23 cellular contexts compared by ENCODE assay signal in the genomic region with DNA sequence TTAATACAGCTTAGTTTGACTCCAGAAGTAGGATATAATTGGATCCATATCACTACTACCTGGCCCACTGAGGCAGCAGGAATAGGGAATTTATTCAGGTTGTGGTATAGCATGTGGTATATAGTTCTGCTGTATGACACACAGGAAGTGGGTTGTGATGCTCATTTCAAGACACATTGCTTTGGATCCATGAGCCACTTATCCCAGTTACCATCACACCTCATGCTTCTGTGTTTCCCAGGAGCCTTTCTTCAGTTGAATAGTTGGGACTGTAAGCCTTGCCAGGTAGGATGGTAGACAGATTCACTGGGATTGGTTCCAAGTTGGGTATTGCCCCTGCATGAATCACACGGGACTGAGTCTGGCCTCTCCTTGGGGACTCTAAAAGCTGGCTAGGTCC.
"Had no signal": no experiment of that assay in that cellular context is flagged by ENCODE, and none has a peak within 500 bp of the region (broad histone marks: within the 10 kb centered on the region; RNA-seq: fewer than 3 reads in every experiment).

No MANE protein-coding gene starts in this region.

- FAIRE-seq: endometrium, pancreas had no signal

- H3K27ac Mint-ChIP-seq: activated naive CD8-positive, alpha-beta T cell treated with anti-CD3 and anti-CD28 coated beads, Interleukin-2, amount 10 ng/mL, durations not matched to agents 7 days and 5 days; dendritic cell treated with granulocyte-macrophage colony-stimulating factor and Interleukin-4, amounts not matched to agents 40 ng/mL and 50 ng/mL, for 4 days; nephron had no signal

- H3K4me3 Mint-ChIP-seq: activated CD4-positive, alpha-beta T cell treated with anti-CD3 and anti-CD28 coated beads, Interleukin-2, amount 10 ng/mL, durations not matched to agents 7 days and 5 days; activated CD8-positive, alpha-beta T cell treated with anti-CD3 and anti-CD28 coated beads, Interleukin-2, amount 10 ng/mL, durations not matched to agents 7 days and 5 days; activated naive CD8-positive, alpha-beta T cell treated with anti-CD3 and anti-CD28 coated beads, Interleukin-2, amount 10 ng/mL, durations not matched to agents 7 days and 5 days; dendritic cell treated with granulocyte-macrophage colony-stimulating factor and Interleukin-4, amounts not matched to agents 40 ng/mL and 50 ng/mL, for 4 days; nephron had no signal

- ATAC-seq: activated CD4-positive, CD25-positive, alpha-beta regulatory T cell treated with anti-CD3 and anti-CD28 coated beads, Interleukin-2, amount 50 U/mL, for 24 hours; activated CD8-positive, alpha-beta T cell treated with anti-CD3 and anti-CD28 coated beads, Interleukin-2, amount 10 ng/mL, durations not matched to agents 7 days and 5 days; left ventricle myocardium superior; pancreas; psoas muscle had no signal

- H3K4me1 ChIP-seq: pancreas, psoas muscle, right atrium auricular region, spleen, thyroid gland had no signal

- H3K27ac ChIP-seq: pancreas, psoas muscle, right atrium auricular region, spleen, thyroid gland, VCaP had no signal

- H3K4me1 Mint-ChIP-seq: nephron had no signal

- H3K4me3 ChIP-seq: pancreas, psoas muscle, right atrium auricular region, spleen, thyroid gland had no signal

- H3K36me3 ChIP-seq: pancreas, right atrium auricular region, spleen, thyroid gland had no signal

- H3K27me3 ChIP-seq: pancreas, right atrium auricular region, spleen, thyroid gland had no signal

- H3K9me3 ChIP-seq: pancreas, psoas muscle, right atrium auricular region, thyroid gland had no signal

- DNase-seq: activated CD4-positive, alpha-beta T cell treated with anti-CD3 and anti-CD28 coated beads, Interleukin-2, amount 10 ng/mL, durations not matched to agents 7 days and 5 days; activated CD8-positive, alpha-beta T cell treated with anti-CD3 and anti-CD28 coated beads, Interleukin-2, amount 10 ng/mL, durations not matched to agents 7 days and 5 days; activated naive CD8-positive, alpha-beta T cell treated with anti-CD3 and anti-CD28 coated beads, Interleukin-2, amount 10 ng/mL, durations not matched to agents 7 days and 5 days; activated T-cell treated with anti-CD3 and anti-CD28 coated beads, Interleukin-2, amount 50 U/mL, for 1 hour; effector CD4-positive, alpha-beta T cell; erythroblast; foreskin melanocyte; glutamatergic neuron; hippocampal formation; left ventricle myocardium superior; pancreas; psoas muscle; spleen; stimulated activated CD4-positive, alpha-beta T cell treated with anti-CD3 and anti-CD28 coated beads, Interleukin-4, amount 100 ng/mL, for 1 hour; stimulated activated naive CD4-positive, alpha-beta T cell treated with Interleukin-2 at 50 U/mL for 16 hours; substantia nigra; thyroid gland had no signal

- H3K27me3 Mint-ChIP-seq: dendritic cell treated with granulocyte-macrophage colony-stimulating factor and Interleukin-4, amounts not matched to agents 40 ng/mL and 50 ng/mL, for 4 days had no signal

- H3K9me3 Mint-ChIP-seq: activated CD4-positive, alpha-beta T cell treated with anti-CD3 and anti-CD28 coated beads, Interleukin-2, amount 10 ng/mL, durations not matched to agents 7 days and 5 days; dendritic cell treated with granulocyte-macrophage colony-stimulating factor and Interleukin-4, amounts not matched to agents 40 ng/mL and 50 ng/mL, for 4 days; nephron had no signal
